Comparison of ENCODE assay signal across 12 cellular contexts in genomic region chr5:42858709-42859108, GRCh38. TPM values are rescaled to one million over a fixed set of nuclear protein-coding genes. Genes with fewer than 3 reads are reported as not detected.
A peak's percentile ranks its signal among the peaks of the same experiment; 100 is the strongest.
DNase-seq lines count a peak whose midpoint lies in the region; TF ChIP-seq lines count a peak whose summit lies in the region.
"Had no signal": no experiment of that assay in that cellular context is flagged by ENCODE, and none has a peak within 500 bp of the region (broad histone marks: within the 10 kb centered on the region; RNA-seq: fewer than 3 reads in every experiment).

No MANE protein-coding gene starts in this region.

- DNase-seq in Calu3 (no peak), left ventricle myocardium inferior (no peak), osteoblast (ENCODE audit: insufficient read length, low spot score, missing footprints) (no peak), NOMO-1 (lab: John Stamatoyannopoulos, UW; ENCODE audit: unreplicated experiment in 2 of 2) (no peak), NCI-H1436 treated with DMSO at 0.1 percent for 48 hours (lab: John Stamatoyannopoulos, UW) (no peak), SHP77 (lab: John Stamatoyannopoulos, UW) (no peak), CD14-positive monocyte (ENCODE audit: low spot score) (no peak)
- DNase-seq: activated CD4-positive, alpha-beta T cell treated with anti-CD3 and anti-CD28 coated beads for 48 hours; activated naive CD8-positive, alpha-beta T cell treated with anti-CD3 and anti-CD28 coated beads, Interleukin-2, amount 10 ng/mL, durations not matched to agents 7 days and 5 days; NCI-H2171 treated with DMSO at 0.1 percent for 48 hours had no signal

- peak overlapping the region; percentile 96 for H3K27ac ChIP-seq in angular gyrus (ENCODE audit: low read depth, low read length)
- H3K27ac ChIP-seq in left ventricle myocardium inferior (replicated peaks) = peak overlapping the region; percentile 65
- no peak overlapping the region for H3K27ac ChIP-seq in osteoblast (ENCODE audit: low read depth, low read length)
- H3K27ac ChIP-seq: HL-60 had no signal

- CTCF ChIA-PET in Calu3 (lab: Charles Lee) = interaction anchor here (0.7 to 1.5 kb wide), 7 partner anchors 10 to 396 kb away, joined by 3 to 5 read pairs (median 3); no protein-coding TSS in a partner anchor

- H3K36me3 ChIP-seq in left ventricle myocardium inferior (no peaks in the 10 kb centered on the region), osteoblast (ENCODE audit: insufficient read depth, low read length) (no peaks in the 10 kb centered on the region)

- H3K4me3 Mint-ChIP-seq in Calu3 (ENCODE audit: low read depth, unreplicated experiment) (no peak overlapping the region), CD14-positive monocyte (no peak overlapping the region)
- H3K4me3 Mint-ChIP-seq: activated naive CD8-positive, alpha-beta T cell treated with anti-CD3 and anti-CD28 coated beads, Interleukin-2, amount 10 ng/mL, durations not matched to agents 7 days and 5 days had no signal

- peak overlapping the region; percentile 45 for H3K4me2 ChIP-seq in osteoblast (ENCODE audit: insufficient read depth, low read length)

- H3K9me3 Mint-ChIP-seq in Calu3 (ENCODE audit: low read depth, unreplicated experiment) (no peaks in the 10 kb centered on the region), CD14-positive monocyte (peaks cover 3 to 17% (median 6%) of the 10 kb centered on the region in 7 donors)
- H3K9me3 Mint-ChIP-seq: activated naive CD8-positive, alpha-beta T cell treated with anti-CD3 and anti-CD28 coated beads, Interleukin-2, amount 10 ng/mL, durations not matched to agents 7 days and 5 days had no signal

- intact Hi-C loops in Calu3 (cut with micrococcal nuclease; ENCODE audit: unreplicated experiment) = no loop called here
- intact Hi-C loops in left ventricle myocardium inferior (cut with micrococcal nuclease) = no loop called here
- intact Hi-C loops in CD14-positive monocyte (cut with micrococcal nuclease) = no loop called here

- H2AFZ ChIP-seq in osteoblast (ENCODE audit: low read length) = peak overlapping the region; percentile 88

- H3K9me3 ChIP-seq in left ventricle myocardium inferior (replicated peaks) (peaks cover 10% of the 10 kb centered on the region), osteoblast (ENCODE audit: low read depth, low read length) (no peaks in the 10 kb centered on the region)

- no peaks in the 10 kb centered on the region for H3K79me2 ChIP-seq in osteoblast (ENCODE audit: insufficient read depth, low read length)

- no TSS peak for BruUV-seq in Calu3 (replicated peaks; lab: Mats Ljungman, UMichigan)

- H3K4me1 ChIP-seq in left ventricle myocardium inferior (peaks cover 21% of the 10 kb centered on the region), osteoblast (ENCODE audit: insufficient read depth, low read length) (peaks cover 9% of the 10 kb centered on the region)

- H3K27me3 Mint-ChIP-seq in Calu3 (ENCODE audit: unreplicated experiment) (peaks cover 4% of the 10 kb centered on the region), CD14-positive monocyte (ENCODE audit: low read depth in 3 of 3) (no peaks in the 10 kb centered on the region)

- peak overlapping the region; percentile 84 for H3K27ac Mint-ChIP-seq in Calu3 (ENCODE audit: unreplicated experiment)
- H3K27ac Mint-ChIP-seq in CD14-positive monocyte = no peak overlapping the region
- H3K27ac Mint-ChIP-seq: activated naive CD8-positive, alpha-beta T cell treated with anti-CD3 and anti-CD28 coated beads, Interleukin-2, amount 10 ng/mL, durations not matched to agents 7 days and 5 days had no signal

- H3K27me3 ChIP-seq in left ventricle myocardium inferior (ENCODE audit: low read depth) (no peaks in the 10 kb centered on the region), osteoblast (ENCODE audit: insufficient read depth, low read length) (no peaks in the 10 kb centered on the region)

- H3K4me3 ChIP-seq in left ventricle myocardium inferior (no peak overlapping the region), osteoblast (ENCODE audit: insufficient read depth, low read length) (peak overlapping the region; percentile 44)

- peaks cover 39% of the 10 kb centered on the region for H3K4me1 Mint-ChIP-seq in Calu3 (ENCODE audit: low read depth, unreplicated experiment)
- no peaks in the 10 kb centered on the region for H3K4me1 Mint-ChIP-seq in CD14-positive monocyte
- H3K4me1 Mint-ChIP-seq: activated naive CD8-positive, alpha-beta T cell treated with anti-CD3 and anti-CD28 coated beads, Interleukin-2, amount 10 ng/mL, durations not matched to agents 7 days and 5 days had no signal

- H3K36me3 Mint-ChIP-seq in Calu3 (ENCODE audit: insufficient read depth, unreplicated experiment) (no peaks in the 10 kb centered on the region), CD14-positive monocyte (no peaks in the 10 kb centered on the region)
- H3K36me3 Mint-ChIP-seq: activated naive CD8-positive, alpha-beta T cell treated with anti-CD3 and anti-CD28 coated beads, Interleukin-2, amount 10 ng/mL, durations not matched to agents 7 days and 5 days had no signal

- H4K20me1 ChIP-seq in osteoblast (ENCODE audit: insufficient read depth, low read length) = no peaks in the 10 kb centered on the region

- TF ChIP-seq CTCF in Calu3 (IDR thresholded peaks at IDR 0.05; ENCODE audit: unreplicated experiment) (no peak), left ventricle myocardium inferior (IDR thresholded peaks at IDR 0.05; ENCODE audit: borderline replicate concordance) (no peak), osteoblast (IDR thresholded peaks at IDR 0.05; ENCODE audit: extremely low read depth, low read depth, low read length) (no peak), CD14-positive monocyte (IDR thresholded peaks at IDR 0.05) (no peak)

RNA-seq across cellular contexts. Expression of gene SELENOP, which starts 47.0 kb away (rescaled TPM):
- total RNA-seq in Calu3 (2022) (2.0 and 4.9 TPM in 2 replicates), left ventricle myocardium inferior (213 TPM), osteoblast (171 and 198 TPM in 2 replicates)
- under 1 TPM in 1 of 2 donors, not detected in 1; 0.24 TPM for polyA plus RNA-seq in CD14-positive monocyte

Comparison
In these comparisons a context has a peak if more than half of its experiments do, and no peak if none do; other contexts are left out.
1. RNA of gene SELENOP, which starts 47.0 kb away (total RNA-seq): 213 TPM in left ventricle myocardium inferior (single experiment) and 171 to 198 TPM in osteoblast; 2.0 to 4.9 TPM in Calu3; every median in the first group is over 10 times any median in the second.